Comparison of ENCODE assay signal across 9 cellular contexts in genomic region chr7:20220824-20221547, GRCh38. TPM values are rescaled to one million over a fixed set of nuclear protein-coding genes. Genes with fewer than 3 reads are reported as not detected.
DNase-seq lines count a peak whose midpoint lies in the region; ATAC-seq and TF ChIP-seq lines count a peak whose summit lies in the region.
"Had no signal": no experiment of that assay in that cellular context is flagged by ENCODE, and none has a peak within 500 bp of the region (broad histone marks: within the 10 kb centered on the region; RNA-seq: fewer than 3 reads in every experiment).

No MANE protein-coding gene starts in this region.

- no peak overlapping the region for H3K4me3 ChIP-seq in mesendoderm (ENCODE audit: low read length)

- no peak overlapping the region for H2BK120ac ChIP-seq in mesendoderm (ENCODE audit: low read depth, low read length)

- no peaks in the 10 kb centered on the region for H3K79me1 ChIP-seq in mesendoderm (ENCODE audit: low read length)

- peak; percentile 20 for ATAC-seq in HG03097 (IDR thresholded peaks at IDR 0.05; ENCODE audit: low FRiP score, unreplicated experiment)

- H3K56ac ChIP-seq in mesendoderm (ENCODE audit: low read length) = no peak overlapping the region

- intact Hi-C loops in Calu3 (cut with micrococcal nuclease; ENCODE audit: unreplicated experiment) = no loop called here

- peaks cover 32% of the 10 kb centered on the region for H3K36me3 Mint-ChIP-seq in Calu3 (ENCODE audit: insufficient read depth, unreplicated experiment)
- H3K36me3 Mint-ChIP-seq: brain had no signal

- no peak overlapping the region for H4K5ac ChIP-seq in mesendoderm (ENCODE audit: low read length)

- H3K9me3 Mint-ChIP-seq in Calu3 (ENCODE audit: low read depth, unreplicated experiment) = peaks cover 3% of the 10 kb centered on the region
- H3K9me3 Mint-ChIP-seq: brain had no signal

- H2AK5ac ChIP-seq in mesendoderm (ENCODE audit: low read length) = no peak overlapping the region

- H3K4me2 ChIP-seq in mesendoderm (ENCODE audit: low read length) = no peak overlapping the region

- CTCF ChIA-PET in Calu3 (lab: Charles Lee) = interaction anchor here (0.5 to 1.9 kb wide), 13 partner anchors 9 to 567 kb away, joined by 3 to 12 read pairs (median 5); no protein-coding TSS in a partner anchor

- H3K4me1 ChIP-seq in mesendoderm (ENCODE audit: control insufficient read depth, low read depth, low read length) = peaks cover 6% of the 10 kb centered on the region

- no peak overlapping the region for H2BK5ac ChIP-seq in mesendoderm (ENCODE audit: low read length)

- H2BK15ac ChIP-seq in mesendoderm (replicated peaks; ENCODE audit: low read depth) = peak overlapping the region; percentile 46

- no peak for TF ChIP-seq CTCF in Calu3 (IDR thresholded peaks at IDR 0.05; ENCODE audit: unreplicated experiment)

- H3K9ac ChIP-seq in mesendoderm (ENCODE audit: low read length) = no peak overlapping the region

- H3K36me3 ChIP-seq in mesendoderm (ENCODE audit: control insufficient read depth, insufficient read depth, low read length) = no peaks in the 10 kb centered on the region

- no peaks in the 10 kb centered on the region for H3K27me3 Mint-ChIP-seq in Calu3 (ENCODE audit: unreplicated experiment)
- H3K27me3 Mint-ChIP-seq: brain had no signal

- no peaks in the 10 kb centered on the region for H3K79me2 ChIP-seq in mesendoderm (ENCODE audit: control insufficient read depth, insufficient read depth, low read length)

- no peak for DNase-seq in Calu3
- DNase-seq in amniotic epithelial cell (ENCODE audit: low read depth) = peak; percentile 98
- DNase-seq in mesendoderm = no peak
- no peak for DNase-seq in NCI-H446 (lab: John Stamatoyannopoulos, UW)
- no peak for DNase-seq in NCI-H1048 (lab: John Stamatoyannopoulos, UW)
- no peak for DNase-seq in midbrain (lab: John Stamatoyannopoulos, UW)
- DNase-seq in activated CD4-positive, CD25-positive, alpha-beta regulatory T cell (lab: John Stamatoyannopoulos, UW) = no peak

- H4K8ac ChIP-seq in mesendoderm (ENCODE audit: low read depth, low read length) = no peak overlapping the region

- peak overlapping the region; percentile 73 for H3K4me3 Mint-ChIP-seq in Calu3 (ENCODE audit: low read depth, unreplicated experiment)
- H3K4me3 Mint-ChIP-seq: brain had no signal

- peaks cover 69% of the 10 kb centered on the region for H3K4me1 Mint-ChIP-seq in Calu3 (ENCODE audit: low read depth, unreplicated experiment)
- H3K4me1 Mint-ChIP-seq: brain had no signal

- no peak overlapping the region for H3K4ac ChIP-seq in mesendoderm (ENCODE audit: low read depth, low read length)

- no CpG with 5 or more reads among the region's 4 CpGs for WGBS in mesendoderm (ENCODE audit: extremely low coverage, insufficient coverage, low lambda C conversion rate)

- H3K27ac ChIP-seq in mesendoderm (ENCODE audit: low read depth, low read length) = no peak overlapping the region

- H3K23ac ChIP-seq in mesendoderm (ENCODE audit: low read length) = no peak overlapping the region

- BruUV-seq in Calu3 (replicated peaks; lab: Mats Ljungman, UMichigan) = no TSS peak

- H3K27me3 ChIP-seq in mesendoderm (ENCODE audit: insufficient read depth, low read length, poor library complexity) = no peaks in the 10 kb centered on the region

- H3K27ac Mint-ChIP-seq in Calu3 (ENCODE audit: unreplicated experiment) = peak overlapping the region; percentile 95

- H3K18ac ChIP-seq in mesendoderm (ENCODE audit: low read length) = no peak overlapping the region

RNA-seq across cellular contexts. Expression of gene MACC1, which starts 3.8 kb away (rescaled TPM):
- 190 and 199 TPM in 2 replicates for total RNA-seq in Calu3 (2022)
- 3.8 TPM for polyA plus RNA-seq in mesendoderm (2013, experiment 1 of 2)
- 4.1 TPM for polyA plus RNA-seq in mesendoderm (2013, experiment 2 of 2)
